ENCODE assay signal across 1 cellular context in the genomic region with DNA sequence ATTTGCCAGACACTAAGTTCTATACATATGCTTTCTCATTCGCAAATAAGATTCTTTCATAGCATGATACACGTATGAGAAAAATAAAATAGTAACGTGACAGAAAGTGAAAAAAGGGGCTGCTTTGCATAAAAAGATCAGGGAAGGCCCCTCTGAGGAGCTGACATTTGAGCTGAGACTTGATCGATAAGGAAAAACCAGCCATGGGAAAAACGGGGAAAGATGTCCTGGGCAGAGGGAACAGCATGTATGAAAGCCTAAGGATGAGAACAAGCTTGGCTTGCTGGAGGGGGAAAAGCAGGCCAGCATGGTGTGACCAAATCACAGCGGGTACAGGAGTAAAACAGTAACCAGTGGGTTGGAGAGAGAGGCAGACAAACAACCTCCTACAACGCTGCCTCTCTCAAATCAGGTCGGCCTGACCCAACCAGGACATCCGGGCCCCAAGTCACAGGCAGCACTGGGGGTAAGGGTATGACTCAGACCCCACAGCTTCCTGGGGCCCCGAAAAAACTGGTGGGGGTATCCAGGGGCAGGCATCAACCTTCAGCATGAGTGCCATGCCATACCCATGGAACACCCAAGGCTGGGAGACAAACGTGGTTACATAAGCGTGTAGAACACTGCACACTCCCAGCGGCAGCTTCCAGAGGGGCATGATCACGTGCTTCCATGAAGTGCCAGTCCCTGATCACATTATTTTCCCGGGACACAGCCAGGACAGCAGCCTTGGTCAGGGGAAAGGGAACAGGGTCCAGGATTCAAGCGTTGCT.
TF ChIP-seq lines count a peak whose summit lies in the region.

No MANE protein-coding gene starts in this region.

TF ChIP-seq in IMR-90, 13 proteins besides CTCF, POLR2A, EP300 and RAD21:
- TF ChIP-seq, protein P1, sequence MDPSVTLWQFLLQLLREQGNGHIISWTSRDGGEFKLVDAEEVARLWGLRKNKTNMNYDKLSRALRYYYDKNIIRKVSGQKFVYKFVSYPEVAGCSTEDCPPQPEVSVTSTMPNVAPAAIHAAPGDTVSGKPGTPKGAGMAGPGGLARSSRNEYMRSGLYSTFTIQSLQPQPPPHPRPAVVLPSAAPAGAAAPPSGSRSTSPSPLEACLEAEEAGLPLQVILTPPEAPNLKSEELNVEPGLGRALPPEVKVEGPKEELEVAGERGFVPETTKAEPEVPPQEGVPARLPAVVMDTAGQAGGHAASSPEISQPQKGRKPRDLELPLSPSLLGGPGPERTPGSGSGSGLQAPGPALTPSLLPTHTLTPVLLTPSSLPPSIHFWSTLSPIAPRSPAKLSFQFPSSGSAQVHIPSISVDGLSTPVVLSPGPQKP (IDR thresholded peaks at IDR 0.05; ENCODE audit: borderline replicate concordance, low read depth, low read length): no peak
- TF ChIP-seq CEBPB (IDR thresholded peaks at IDR 0.05; ENCODE audit: low read depth, low read length) (no peak), RCOR1 (IDR thresholded peaks at IDR 0.05; ENCODE audit: insufficient replicate concordance, low read length) (no peak), MAFK (IDR thresholded peaks at IDR 0.05; ENCODE audit: low read depth, low read length) (no peak), NFE2L2 (IDR thresholded peaks at IDR 0.05; ENCODE audit: low read depth, low read length) (no peak), MAZ (IDR thresholded peaks at IDR 0.05; ENCODE audit: borderline replicate concordance, low read depth, low read length) (no peak), MXI1 (IDR thresholded peaks at IDR 0.05; ENCODE audit: borderline replicate concordance, low read depth, low read length) (no peak), FOS (IDR thresholded peaks at IDR 0.05; ENCODE audit: low read depth, low read length) (no peak), RFX5 (IDR thresholded peaks at IDR 0.05; ENCODE audit: low read depth, low read length) (no peak)
- TF ChIP-seq, protein P2, sequence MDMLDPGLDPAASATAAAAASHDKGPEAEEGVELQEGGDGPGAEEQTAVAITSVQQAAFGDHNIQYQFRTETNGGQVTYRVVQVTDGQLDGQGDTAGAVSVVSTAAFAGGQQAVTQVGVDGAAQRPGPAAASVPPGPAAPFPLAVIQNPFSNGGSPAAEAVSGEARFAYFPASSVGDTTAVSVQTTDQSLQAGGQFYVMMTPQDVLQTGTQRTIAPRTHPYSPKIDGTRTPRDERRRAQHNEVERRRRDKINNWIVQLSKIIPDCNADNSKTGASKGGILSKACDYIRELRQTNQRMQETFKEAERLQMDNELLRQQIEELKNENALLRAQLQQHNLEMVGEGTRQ (IDR thresholded peaks at IDR 0.05; ENCODE audit: low read depth, low read length): no peak
